Comparison of ENCODE assay signal across 2 cellular contexts in the genomic region with DNA sequence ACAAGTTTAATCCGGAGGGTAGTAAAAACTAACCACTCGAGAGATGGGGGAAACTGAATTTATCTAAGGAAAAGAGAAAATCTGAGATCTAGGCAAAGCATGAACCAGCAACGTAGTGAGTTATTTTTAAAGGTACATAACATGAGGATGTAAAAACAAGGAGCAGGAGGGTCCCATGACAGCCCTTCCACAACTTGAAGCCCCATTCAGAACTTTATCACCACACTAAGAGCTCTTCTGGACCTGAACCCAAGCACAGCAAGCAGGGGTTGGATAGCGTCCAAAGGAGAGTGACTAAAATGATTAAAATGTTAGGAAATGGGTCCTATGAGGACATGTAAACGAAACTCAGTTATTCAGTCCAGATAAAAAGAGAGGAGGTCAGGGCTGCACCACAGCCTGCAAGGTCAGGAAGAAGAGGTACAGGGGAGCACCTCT.
TF ChIP-seq lines count a peak whose summit lies in the region.

No MANE protein-coding gene starts in this region.

TF ChIP-seq in A549, 52 proteins besides CTCF, POLR2A, EP300 and RAD21 (continued from another document):
- TF ChIP-seq, protein P1, sequence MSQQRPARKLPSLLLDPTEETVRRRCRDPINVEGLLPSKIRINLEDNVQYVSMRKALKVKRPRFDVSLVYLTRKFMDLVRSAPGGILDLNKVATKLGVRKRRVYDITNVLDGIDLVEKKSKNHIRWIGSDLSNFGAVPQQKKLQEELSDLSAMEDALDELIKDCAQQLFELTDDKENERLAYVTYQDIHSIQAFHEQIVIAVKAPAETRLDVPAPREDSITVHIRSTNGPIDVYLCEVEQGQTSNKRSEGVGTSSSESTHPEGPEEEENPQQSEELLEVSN (IDR thresholded peaks at IDR 0.05; ENCODE audit: borderline replicate concordance, low read depth): no peak

TF ChIP-seq in HepG2, 621 proteins besides CTCF, POLR2A, EP300 and RAD21 (continued from another document):
- TF ChIP-seq, protein P2, sequence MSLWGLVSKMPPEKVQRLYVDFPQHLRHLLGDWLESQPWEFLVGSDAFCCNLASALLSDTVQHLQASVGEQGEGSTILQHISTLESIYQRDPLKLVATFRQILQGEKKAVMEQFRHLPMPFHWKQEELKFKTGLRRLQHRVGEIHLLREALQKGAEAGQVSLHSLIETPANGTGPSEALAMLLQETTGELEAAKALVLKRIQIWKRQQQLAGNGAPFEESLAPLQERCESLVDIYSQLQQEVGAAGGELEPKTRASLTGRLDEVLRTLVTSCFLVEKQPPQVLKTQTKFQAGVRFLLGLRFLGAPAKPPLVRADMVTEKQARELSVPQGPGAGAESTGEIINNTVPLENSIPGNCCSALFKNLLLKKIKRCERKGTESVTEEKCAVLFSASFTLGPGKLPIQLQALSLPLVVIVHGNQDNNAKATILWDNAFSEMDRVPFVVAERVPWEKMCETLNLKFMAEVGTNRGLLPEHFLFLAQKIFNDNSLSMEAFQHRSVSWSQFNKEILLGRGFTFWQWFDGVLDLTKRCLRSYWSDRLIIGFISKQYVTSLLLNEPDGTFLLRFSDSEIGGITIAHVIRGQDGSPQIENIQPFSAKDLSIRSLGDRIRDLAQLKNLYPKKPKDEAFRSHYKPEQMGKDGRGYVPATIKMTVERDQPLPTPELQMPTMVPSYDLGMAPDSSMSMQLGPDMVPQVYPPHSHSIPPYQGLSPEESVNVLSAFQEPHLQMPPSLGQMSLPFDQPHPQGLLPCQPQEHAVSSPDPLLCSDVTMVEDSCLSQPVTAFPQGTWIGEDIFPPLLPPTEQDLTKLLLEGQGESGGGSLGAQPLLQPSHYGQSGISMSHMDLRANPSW (CRISPR knock-in tag; IDR thresholded peaks at IDR 0.05; ENCODE audit: borderline replicate concordance): no peak
- TF ChIP-seq, protein P3, sequence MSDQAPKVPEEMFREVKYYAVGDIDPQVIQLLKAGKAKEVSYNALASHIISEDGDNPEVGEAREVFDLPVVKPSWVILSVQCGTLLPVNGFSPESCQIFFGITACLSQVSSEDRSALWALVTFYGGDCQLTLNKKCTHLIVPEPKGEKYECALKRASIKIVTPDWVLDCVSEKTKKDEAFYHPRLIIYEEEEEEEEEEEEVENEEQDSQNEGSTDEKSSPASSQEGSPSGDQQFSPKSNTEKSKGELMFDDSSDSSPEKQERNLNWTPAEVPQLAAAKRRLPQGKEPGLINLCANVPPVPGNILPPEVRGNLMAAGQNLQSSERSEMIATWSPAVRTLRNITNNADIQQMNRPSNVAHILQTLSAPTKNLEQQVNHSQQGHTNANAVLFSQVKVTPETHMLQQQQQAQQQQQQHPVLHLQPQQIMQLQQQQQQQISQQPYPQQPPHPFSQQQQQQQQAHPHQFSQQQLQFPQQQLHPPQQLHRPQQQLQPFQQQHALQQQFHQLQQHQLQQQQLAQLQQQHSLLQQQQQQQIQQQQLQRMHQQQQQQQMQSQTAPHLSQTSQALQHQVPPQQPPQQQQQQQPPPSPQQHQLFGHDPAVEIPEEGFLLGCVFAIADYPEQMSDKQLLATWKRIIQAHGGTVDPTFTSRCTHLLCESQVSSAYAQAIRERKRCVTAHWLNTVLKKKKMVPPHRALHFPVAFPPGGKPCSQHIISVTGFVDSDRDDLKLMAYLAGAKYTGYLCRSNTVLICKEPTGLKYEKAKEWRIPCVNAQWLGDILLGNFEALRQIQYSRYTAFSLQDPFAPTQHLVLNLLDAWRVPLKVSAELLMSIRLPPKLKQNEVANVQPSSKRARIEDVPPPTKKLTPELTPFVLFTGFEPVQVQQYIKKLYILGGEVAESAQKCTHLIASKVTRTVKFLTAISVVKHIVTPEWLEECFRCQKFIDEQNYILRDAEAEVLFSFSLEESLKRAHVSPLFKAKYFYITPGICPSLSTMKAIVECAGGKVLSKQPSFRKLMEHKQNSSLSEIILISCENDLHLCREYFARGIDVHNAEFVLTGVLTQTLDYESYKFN (CRISPR knock-in tag; conservative IDR thresholded peaks at IDR 0.05): peak; percentile 39; the same call in 1 of the 2 replicates
- TF ChIP-seq ARID2 (CRISPR knock-in tag; IDR thresholded peaks at IDR 0.05; ENCODE audit: borderline replicate concordance): no peak
- TF ChIP-seq, protein P4, sequence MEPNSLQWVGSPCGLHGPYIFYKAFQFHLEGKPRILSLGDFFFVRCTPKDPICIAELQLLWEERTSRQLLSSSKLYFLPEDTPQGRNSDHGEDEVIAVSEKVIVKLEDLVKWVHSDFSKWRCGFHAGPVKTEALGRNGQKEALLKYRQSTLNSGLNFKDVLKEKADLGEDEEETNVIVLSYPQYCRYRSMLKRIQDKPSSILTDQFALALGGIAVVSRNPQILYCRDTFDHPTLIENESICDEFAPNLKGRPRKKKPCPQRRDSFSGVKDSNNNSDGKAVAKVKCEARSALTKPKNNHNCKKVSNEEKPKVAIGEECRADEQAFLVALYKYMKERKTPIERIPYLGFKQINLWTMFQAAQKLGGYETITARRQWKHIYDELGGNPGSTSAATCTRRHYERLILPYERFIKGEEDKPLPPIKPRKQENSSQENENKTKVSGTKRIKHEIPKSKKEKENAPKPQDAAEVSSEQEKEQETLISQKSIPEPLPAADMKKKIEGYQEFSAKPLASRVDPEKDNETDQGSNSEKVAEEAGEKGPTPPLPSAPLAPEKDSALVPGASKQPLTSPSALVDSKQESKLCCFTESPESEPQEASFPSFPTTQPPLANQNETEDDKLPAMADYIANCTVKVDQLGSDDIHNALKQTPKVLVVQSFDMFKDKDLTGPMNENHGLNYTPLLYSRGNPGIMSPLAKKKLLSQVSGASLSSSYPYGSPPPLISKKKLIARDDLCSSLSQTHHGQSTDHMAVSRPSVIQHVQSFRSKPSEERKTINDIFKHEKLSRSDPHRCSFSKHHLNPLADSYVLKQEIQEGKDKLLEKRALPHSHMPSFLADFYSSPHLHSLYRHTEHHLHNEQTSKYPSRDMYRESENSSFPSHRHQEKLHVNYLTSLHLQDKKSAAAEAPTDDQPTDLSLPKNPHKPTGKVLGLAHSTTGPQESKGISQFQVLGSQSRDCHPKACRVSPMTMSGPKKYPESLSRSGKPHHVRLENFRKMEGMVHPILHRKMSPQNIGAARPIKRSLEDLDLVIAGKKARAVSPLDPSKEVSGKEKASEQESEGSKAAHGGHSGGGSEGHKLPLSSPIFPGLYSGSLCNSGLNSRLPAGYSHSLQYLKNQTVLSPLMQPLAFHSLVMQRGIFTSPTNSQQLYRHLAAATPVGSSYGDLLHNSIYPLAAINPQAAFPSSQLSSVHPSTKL (CRISPR knock-in tag; IDR thresholded peaks at IDR 0.05): 0 out of 2 replicates have a peak, but pooled peaks have one; percentile 22
- TF ChIP-seq ZNF282 (IDR thresholded peaks at IDR 0.05; ENCODE audit: partially characterized antibody): no peak
- TF ChIP-seq TEAD3 (CRISPR knock-in tag; optimal IDR thresholded peaks at IDR 0.05; ENCODE audit: borderline replicate concordance): peak; percentile 41
- no peak for TF ChIP-seq CBX1 (IDR thresholded peaks at IDR 0.05; ENCODE audit: low read depth)
- TF ChIP-seq, protein P5, sequence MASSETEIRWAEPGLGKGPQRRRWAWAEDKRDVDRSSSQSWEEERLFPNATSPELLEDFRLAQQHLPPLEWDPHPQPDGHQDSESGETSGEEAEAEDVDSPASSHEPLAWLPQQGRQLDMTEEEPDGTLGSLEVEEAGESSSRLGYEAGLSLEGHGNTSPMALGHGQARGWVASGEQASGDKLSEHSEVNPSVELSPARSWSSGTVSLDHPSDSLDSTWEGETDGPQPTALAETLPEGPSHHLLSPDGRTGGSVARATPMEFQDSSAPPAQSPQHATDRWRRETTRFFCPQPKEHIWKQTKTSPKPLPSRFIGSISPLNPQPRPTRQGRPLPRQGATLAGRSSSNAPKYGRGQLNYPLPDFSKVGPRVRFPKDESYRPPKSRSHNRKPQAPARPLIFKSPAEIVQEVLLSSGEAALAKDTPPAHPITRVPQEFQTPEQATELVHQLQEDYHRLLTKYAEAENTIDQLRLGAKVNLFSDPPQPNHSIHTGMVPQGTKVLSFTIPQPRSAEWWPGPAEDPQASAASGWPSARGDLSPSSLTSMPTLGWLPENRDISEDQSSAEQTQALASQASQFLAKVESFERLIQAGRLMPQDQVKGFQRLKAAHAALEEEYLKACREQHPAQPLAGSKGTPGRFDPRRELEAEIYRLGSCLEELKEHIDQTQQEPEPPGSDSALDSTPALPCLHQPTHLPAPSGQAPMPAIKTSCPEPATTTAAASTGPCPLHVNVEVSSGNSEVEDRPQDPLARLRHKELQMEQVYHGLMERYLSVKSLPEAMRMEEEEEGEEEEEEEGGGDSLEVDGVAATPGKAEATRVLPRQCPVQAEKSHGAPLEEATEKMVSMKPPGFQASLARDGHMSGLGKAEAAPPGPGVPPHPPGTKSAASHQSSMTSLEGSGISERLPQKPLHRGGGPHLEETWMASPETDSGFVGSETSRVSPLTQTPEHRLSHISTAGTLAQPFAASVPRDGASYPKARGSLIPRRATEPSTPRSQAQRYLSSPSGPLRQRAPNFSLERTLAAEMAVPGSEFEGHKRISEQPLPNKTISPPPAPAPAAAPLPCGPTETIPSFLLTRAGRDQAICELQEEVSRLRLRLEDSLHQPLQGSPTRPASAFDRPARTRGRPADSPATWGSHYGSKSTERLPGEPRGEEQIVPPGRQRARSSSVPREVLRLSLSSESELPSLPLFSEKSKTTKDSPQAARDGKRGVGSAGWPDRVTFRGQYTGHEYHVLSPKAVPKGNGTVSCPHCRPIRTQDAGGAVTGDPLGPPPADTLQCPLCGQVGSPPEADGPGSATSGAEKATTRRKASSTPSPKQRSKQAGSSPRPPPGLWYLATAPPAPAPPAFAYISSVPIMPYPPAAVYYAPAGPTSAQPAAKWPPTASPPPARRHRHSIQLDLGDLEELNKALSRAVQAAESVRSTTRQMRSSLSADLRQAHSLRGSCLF (CRISPR knock-in tag; IDR thresholded peaks at IDR 0.05; ENCODE audit: borderline replicate concordance): no peak
- no peak for TF ChIP-seq STAG1 (CRISPR knock-in tag; IDR thresholded peaks at IDR 0.05)
- no peak for TF ChIP-seq ZNF557 (CRISPR knock-in tag; IDR thresholded peaks at IDR 0.05)
- no peak for TF ChIP-seq FOXA3 (CRISPR knock-in tag; IDR thresholded peaks at IDR 0.05)
- 0 out of 2 replicates have a peak, but pooled peaks have one; percentile 7 for TF ChIP-seq CEBPG (CRISPR knock-in tag; IDR thresholded peaks at IDR 0.05)
- TF ChIP-seq RARA (CRISPR knock-in tag; IDR thresholded peaks at IDR 0.05): no peak
- no peak for TF ChIP-seq YEATS2 (CRISPR knock-in tag; IDR thresholded peaks at IDR 0.05; ENCODE audit: borderline replicate concordance)
- TF ChIP-seq PHB2 (IDR thresholded peaks at IDR 0.05; ENCODE audit: partially characterized antibody): no peak
- TF ChIP-seq IKZF1 (IDR thresholded peaks at IDR 0.05): no peak
- TF ChIP-seq, protein P6, sequence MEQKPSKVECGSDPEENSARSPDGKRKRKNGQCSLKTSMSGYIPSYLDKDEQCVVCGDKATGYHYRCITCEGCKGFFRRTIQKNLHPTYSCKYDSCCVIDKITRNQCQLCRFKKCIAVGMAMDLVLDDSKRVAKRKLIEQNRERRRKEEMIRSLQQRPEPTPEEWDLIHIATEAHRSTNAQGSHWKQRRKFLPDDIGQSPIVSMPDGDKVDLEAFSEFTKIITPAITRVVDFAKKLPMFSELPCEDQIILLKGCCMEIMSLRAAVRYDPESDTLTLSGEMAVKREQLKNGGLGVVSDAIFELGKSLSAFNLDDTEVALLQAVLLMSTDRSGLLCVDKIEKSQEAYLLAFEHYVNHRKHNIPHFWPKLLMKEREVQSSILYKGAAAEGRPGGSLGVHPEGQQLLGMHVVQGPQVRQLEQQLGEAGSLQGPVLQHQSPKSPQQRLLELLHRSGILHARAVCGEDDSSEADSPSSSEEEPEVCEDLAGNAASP (CRISPR knock-in tag; IDR thresholded peaks at IDR 0.05; ENCODE audit: borderline replicate concordance): peak; percentile 91
- peak; percentile 17; the same call in 1 of the 2 replicates for TF ChIP-seq FOSL1 (CRISPR knock-in tag; IDR thresholded peaks at IDR 0.05; ENCODE audit: borderline replicate concordance)
- TF ChIP-seq NCOA2 (CRISPR knock-in tag; IDR thresholded peaks at IDR 0.05): peak; percentile 52; the same call in 1 of the 2 replicates
- TF ChIP-seq ISX (CRISPR knock-in tag; conservative IDR thresholded peaks at IDR 0.05): no peak
- TF ChIP-seq ASH2L (IDR thresholded peaks at IDR 0.05; ENCODE audit: insufficient read length, low read depth, low read length): peak; percentile 25
- no peak for TF ChIP-seq FOXP1 (IDR thresholded peaks at IDR 0.05)
- TF ChIP-seq FOXP1 (CRISPR knock-in tag; IDR thresholded peaks at IDR 0.05): no peak
- TF ChIP-seq, protein P7, sequence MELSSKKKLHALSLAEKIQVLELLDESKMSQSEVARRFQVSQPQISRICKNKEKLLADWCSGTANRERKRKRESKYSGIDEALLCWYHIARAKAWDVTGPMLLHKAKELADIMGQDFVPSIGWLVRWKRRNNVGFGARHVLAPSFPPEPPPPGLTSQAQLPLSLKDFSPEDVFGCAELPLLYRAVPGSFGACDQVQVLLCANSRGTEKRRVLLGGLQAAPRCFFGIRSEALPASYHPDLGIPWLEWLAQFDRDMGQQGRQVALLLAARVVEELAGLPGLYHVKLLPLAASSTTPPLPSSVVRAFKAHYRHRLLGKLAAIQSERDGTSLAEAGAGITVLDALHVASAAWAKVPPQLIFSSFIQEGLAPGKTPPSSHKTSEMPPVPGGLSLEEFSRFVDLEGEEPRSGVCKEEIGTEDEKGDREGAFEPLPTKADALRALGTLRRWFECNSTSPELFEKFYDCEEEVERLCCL (CRISPR knock-in tag; IDR thresholded peaks at IDR 0.05; ENCODE audit: borderline replicate concordance): no peak
- TF ChIP-seq SAP130 (CRISPR knock-in tag; IDR thresholded peaks at IDR 0.05; ENCODE audit: low read depth): peak; percentile 35; the same call in 1 of the 2 replicates
- TF ChIP-seq ZNF207 (IDR thresholded peaks at IDR 0.05; ENCODE audit: borderline replicate concordance): no peak
- peak; percentile 80 for TF ChIP-seq FOSL2 (CRISPR knock-in tag; IDR thresholded peaks at IDR 0.05)
- TF ChIP-seq SRF (IDR thresholded peaks at IDR 0.05; ENCODE audit: low read depth, low read length): no peak
- no peak for TF ChIP-seq ZNF251 (CRISPR knock-in tag; IDR thresholded peaks at IDR 0.05)
- TF ChIP-seq RFXANK (CRISPR knock-in tag; IDR thresholded peaks at IDR 0.05): no peak
- no peak for TF ChIP-seq ADNP (CRISPR knock-in tag; IDR thresholded peaks at IDR 0.05)
- peak; percentile 71 for TF ChIP-seq ZNF263 (CRISPR knock-in tag; IDR thresholded peaks at IDR 0.05)
- peak; percentile 81; the same call in 1 of the 2 replicates for TF ChIP-seq RXRB (CRISPR knock-in tag; IDR thresholded peaks at IDR 0.05; ENCODE audit: borderline replicate concordance)
- TF ChIP-seq ZNF33B (CRISPR knock-in tag; IDR thresholded peaks at IDR 0.05): no peak
- peak; percentile 26; the same call in 1 of the 2 replicates for TF ChIP-seq KAT8 (CRISPR knock-in tag; IDR thresholded peaks at IDR 0.05)
- no peak for TF ChIP-seq ZKSCAN5 (CRISPR knock-in tag; IDR thresholded peaks at IDR 0.05)
- TF ChIP-seq TCF7 (IDR thresholded peaks at IDR 0.05; ENCODE audit: low read depth): no peak
- TF ChIP-seq, protein P8, sequence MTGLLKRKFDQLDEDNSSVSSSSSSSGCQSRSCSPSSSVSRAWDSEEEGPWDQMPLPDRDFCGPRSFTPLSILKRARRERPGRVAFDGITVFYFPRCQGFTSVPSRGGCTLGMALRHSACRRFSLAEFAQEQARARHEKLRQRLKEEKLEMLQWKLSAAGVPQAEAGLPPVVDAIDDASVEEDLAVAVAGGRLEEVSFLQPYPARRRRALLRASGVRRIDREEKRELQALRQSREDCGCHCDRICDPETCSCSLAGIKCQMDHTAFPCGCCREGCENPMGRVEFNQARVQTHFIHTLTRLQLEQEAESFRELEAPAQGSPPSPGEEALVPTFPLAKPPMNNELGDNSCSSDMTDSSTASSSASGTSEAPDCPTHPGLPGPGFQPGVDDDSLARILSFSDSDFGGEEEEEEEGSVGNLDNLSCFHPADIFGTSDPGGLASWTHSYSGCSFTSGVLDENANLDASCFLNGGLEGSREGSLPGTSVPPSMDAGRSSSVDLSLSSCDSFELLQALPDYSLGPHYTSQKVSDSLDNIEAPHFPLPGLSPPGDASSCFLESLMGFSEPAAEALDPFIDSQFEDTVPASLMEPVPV (CRISPR knock-in tag; IDR thresholded peaks at IDR 0.05): no peak
- no peak for TF ChIP-seq MXI1 (IDR thresholded peaks at IDR 0.05; ENCODE audit: borderline replicate concordance, low read depth, low read length)
- TF ChIP-seq ZNF737 (CRISPR knock-in tag; IDR thresholded peaks at IDR 0.05; ENCODE audit: borderline replicate concordance): no peak
